Comparison of ENCODE assay signal across 8 cellular contexts in genomic region chr10:48655426-48656240, GRCh38. TPM values are rescaled to one million over a fixed set of nuclear protein-coding genes. Genes with fewer than 3 reads are reported as not detected.
A peak's percentile ranks its signal among the peaks of the same experiment; 100 is the strongest.
DNase-seq lines count a peak whose midpoint lies in the region; TF ChIP-seq lines count a peak whose summit lies in the region.

No MANE protein-coding gene starts in this region.

- peak overlapping the region; percentile 88 for H3K4me3 Mint-ChIP-seq in HFFc6

- H3K27me3 ChIP-seq in mononuclear cell (ENCODE audit: insufficient read depth, low read length) = peaks cover 3% of the 10 kb centered on the region

- no peaks in the 10 kb centered on the region for H3K27me3 Mint-ChIP-seq in HFFc6 (ENCODE audit: insufficient read depth)

- H3K4me1 Mint-ChIP-seq in HFFc6 (ENCODE audit: low read depth) = peaks cover 52% of the 10 kb centered on the region

- H3K4me3 ChIP-seq in epithelial cell of esophagus (ENCODE audit: low read length) (peak overlapping the region; percentile 26), mononuclear cell (ENCODE audit: low read length) (peak overlapping the region; percentile 7), urinary bladder (ENCODE audit: low read depth, low read length) (peak overlapping the region; percentile 45)

- WGBS in urinary bladder = 9% methylated on average over 55 of the region's 55 CpGs

- no peaks in the 10 kb centered on the region for H3K9me3 Mint-ChIP-seq in HFFc6

- no peak for TF ChIP-seq CTCF in HFFc6 (IDR thresholded peaks at IDR 0.05)
- TF ChIP-seq CTCF in epithelial cell of esophagus (IDR thresholded peaks at IDR 0.05; ENCODE audit: insufficient read depth, low read depth, low read length, missing control alignments) = no peak

- peak overlapping the region; percentile 89 for H3K27ac Mint-ChIP-seq in HFFc6

- peaks cover 11% of the 10 kb centered on the region for H3K36me3 Mint-ChIP-seq in HFFc6 (ENCODE audit: low read depth)

- DNase-seq in NCI-H146 (lab: John Stamatoyannopoulos, UW) (peak; percentile 70), NCI-H146 treated with DMSO at 0.1 percent for 48 hours (lab: John Stamatoyannopoulos, UW; ENCODE audit: unreplicated experiment) (no peak), HFFc6 (peak; percentile 68), RPMI7951 (ENCODE audit: low read depth) (peak; percentile 88), epithelial cell of esophagus (ENCODE audit: low read depth) (peak; percentile 45), NCI-H82 treated with DMSO at 0.1 percent for 48 hours (lab: John Stamatoyannopoulos, UW; ENCODE audit: unreplicated experiment) (no peak)

- no peaks in the 10 kb centered on the region for H3K9me3 ChIP-seq in mononuclear cell (ENCODE audit: low read depth, low read length)

- H3K4me1 ChIP-seq in mononuclear cell (ENCODE audit: insufficient read depth, low read length) (peaks cover 33% of the 10 kb centered on the region), urinary bladder (ENCODE audit: insufficient read depth) (no peaks in the 10 kb centered on the region)

- no peaks in the 10 kb centered on the region for H3K36me3 ChIP-seq in urinary bladder (ENCODE audit: insufficient read depth)

- no peak overlapping the region for H3K27ac ChIP-seq in urinary bladder (ENCODE audit: low read depth)

RNA-seq across cellular contexts. Expression of gene WDFY4, which starts 29.0 kb away (rescaled TPM):
- total RNA-seq in HFFc6 (2021; fragmentation: NEBNext Ultra II Directional; extraction: Animal tissue kit (Norgen Biotek cat#: 25700)) = not detected
- total RNA-seq in RPMI7951 (2014; rRNA removed; shearing (Covaris generic)) = not detected in 2 replicates
- total RNA-seq in mononuclear cell = 28.9 TPM
- total RNA-seq in urinary bladder = 4.9 TPM
- 2.0 TPM for polyA plus RNA-seq in urinary bladder

RNA-seq across cellular contexts. Expression of gene ARHGAP22, which starts 50.8 kb away (rescaled TPM):
- total RNA-seq in HFFc6 (2021; fragmentation: NEBNext Ultra II Directional; extraction: Animal tissue kit (Norgen Biotek cat#: 25700)) = 100 to 1,000 TPM in 1 of 6 experiments, 10 to 100 TPM in 5; 74.3 to 117 (median 95.7) TPM
- 20.7 and 31.0 TPM in 2 replicates for total RNA-seq in RPMI7951 (2014; rRNA removed; shearing (Covaris generic))
- total RNA-seq in mononuclear cell = 1.2 TPM
- 6.0 TPM for total RNA-seq in urinary bladder
- polyA plus RNA-seq in urinary bladder = 2.3 TPM

Comparison
In these comparisons a context has a peak if more than half of its experiments do, and no peak if none do; other contexts are left out.
1. DNase-seq: peak in NCI-H146 (single experiment), HFFc6 (single experiment), RPMI7951 (single experiment) and epithelial cell of esophagus (single experiment); none in NCI-H146 treated with DMSO at 0.1 percent for 48 hours (single experiment) and NCI-H82 treated with DMSO at 0.1 percent for 48 hours (single experiment).
2. Peak in every context shown above with its lines, with median percentiles within 50 percentile points of each other: H3K4me3 ChIP-seq.